Comparison of ENCODE assay signal across 9 cellular contexts in the genomic region with DNA sequence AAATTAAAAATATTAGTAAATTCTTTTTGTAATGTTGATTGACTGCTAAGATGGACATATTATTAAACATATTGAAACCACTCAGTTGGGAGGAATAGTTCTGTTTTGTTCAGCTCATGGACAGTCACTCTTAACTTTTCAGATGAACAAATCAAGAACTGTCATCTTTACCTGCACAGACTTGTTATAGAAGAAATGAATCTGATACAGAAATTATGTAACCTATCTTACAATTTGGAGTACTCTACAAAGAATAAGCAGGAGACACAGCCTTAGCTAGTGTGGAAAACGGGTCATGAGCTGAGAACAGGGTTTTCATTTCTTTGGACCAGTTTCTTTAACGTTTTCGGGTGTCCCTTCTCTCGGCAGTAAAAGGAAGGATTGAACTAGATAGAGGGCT. TPM values are rescaled to one million over a fixed set of nuclear protein-coding genes. Genes with fewer than 3 reads are reported as not detected.
A peak's percentile ranks its signal among the peaks of the same experiment; 100 is the strongest.
DNase-seq lines count a peak whose midpoint lies in the region; ATAC-seq, FAIRE-seq and TF ChIP-seq lines count a peak whose summit lies in the region.
"Had no signal": no experiment of that assay in that cellular context is flagged by ENCODE, and none has a peak within 500 bp of the region (broad histone marks: within the 10 kb centered on the region; RNA-seq: fewer than 3 reads in every experiment).

No MANE protein-coding gene starts in this region.

- no peak overlapping the region for H3K4me3 ChIP-seq in smooth muscle cell
- no peak overlapping the region for H3K4me3 ChIP-seq in mucosa of descending colon

- H3K27ac Mint-ChIP-seq in activated B cell treated with CpG ODN at 0.5 μM for 24 hours (peak overlapping the region; percentile 42), immature natural killer cell (peak overlapping the region; percentile 38 to 90 (median 78))

- no peak for TF ChIP-seq POLR2A in GM12891 (IDR thresholded peaks at IDR 0.05; ENCODE audit: low read depth, low read length)

- H3K27me3 Mint-ChIP-seq in activated B cell treated with CpG ODN at 0.5 μM for 24 hours: peaks cover 1% of the 10 kb centered on the region
- H3K27me3 Mint-ChIP-seq in immature natural killer cell (ENCODE audit: low read depth in 3 of 3): peaks cover 0 to 11% (median 3%) of the 10 kb centered on the region in 3 donors

- H3K4me1 ChIP-seq in smooth muscle cell (ENCODE audit: low read depth): peaks cover 20% of the 10 kb centered on the region
- H3K4me1 ChIP-seq in mucosa of descending colon (ENCODE audit: low read depth): peaks cover 10% of the 10 kb centered on the region

- H3K27ac ChIP-seq in smooth muscle cell (ENCODE audit: low read depth): no peak overlapping the region

- H3K4me1 Mint-ChIP-seq in activated B cell treated with CpG ODN at 0.5 μM for 24 hours (peaks cover 25% of the 10 kb centered on the region), immature natural killer cell (peaks cover 25 to 29% of the 10 kb centered on the region in 2 donors)

- H3K79me2 ChIP-seq in smooth muscle cell (ENCODE audit: low read depth): peaks cover 30% of the 10 kb centered on the region

- CTCF ChIA-PET in activated B cell treated with CpG ODN at 0.5 μM for 24 hours (lab: Charles Lee): no interaction called here

- no peak overlapping the region for H3K4me2 ChIP-seq in smooth muscle cell

- intact Hi-C loops in activated B cell treated with CpG ODN at 0.5 μM for 24 hours (cut with micrococcal nuclease): no loop called here
- intact Hi-C loops in mucosa of descending colon (cut with DNase I, micrococcal nuclease): no loop called here

- H3K4me3 Mint-ChIP-seq in activated B cell treated with CpG ODN at 0.5 μM for 24 hours: peak overlapping the region; percentile 74
- peak overlapping the region; percentile 64 to 81 (median 74) for H3K4me3 Mint-ChIP-seq in immature natural killer cell

- 80% methylated on average over 4 of the region's 4 CpGs for WGBS in smooth muscle cell (ENCODE audit: low lambda C conversion rate)

- ATAC-seq in activated B cell treated with CpG ODN at 0.5 μM for 24 hours (ENCODE audit: low read depth): no peak
- no peak for ATAC-seq in mucosa of descending colon

- no peak overlapping the region for H3K9ac ChIP-seq in smooth muscle cell (ENCODE audit: low read depth)

- H3K9me3 Mint-ChIP-seq in activated B cell treated with CpG ODN at 0.5 μM for 24 hours: no peaks in the 10 kb centered on the region
- no peaks in the 10 kb centered on the region for H3K9me3 Mint-ChIP-seq in immature natural killer cell

- H3K36me3 ChIP-seq in smooth muscle cell (ENCODE audit: low read depth): no peaks in the 10 kb centered on the region
- no peaks in the 10 kb centered on the region for H3K36me3 ChIP-seq in mucosa of descending colon (ENCODE audit: low read depth)

- H3F3A ChIP-seq in smooth muscle cell (ENCODE audit: low read depth): peaks cover 14% of the 10 kb centered on the region

- H3K36me3 Mint-ChIP-seq in activated B cell treated with CpG ODN at 0.5 μM for 24 hours (ENCODE audit: low read depth) (no peaks in the 10 kb centered on the region), immature natural killer cell (no peaks in the 10 kb centered on the region)

- DNase-seq in HPDE6-E6E7 (ENCODE audit: extremely low spot score) (peak; percentile 26), activated B cell treated with CpG ODN at 0.5 μM for 24 hours (no peak), immature natural killer cell (no peak), smooth muscle cell (lab: John Stamatoyannopoulos, UW; ENCODE audit: unreplicated experiment) (no peak), mucosa of descending colon (no peak), GM12891 (ENCODE audit: insufficient read length, low spot score) (no peak)
- no peak for DNase-seq in central memory CD4-positive, alpha-beta T cell
- DNase-seq: activated CD4-positive, alpha-beta T cell treated with anti-CD3 and anti-CD28 coated beads for 1 hour; hippocampal formation had no signal

- H2AFZ ChIP-seq in smooth muscle cell (ENCODE audit: low read depth): peak overlapping the region; percentile 36

- H3K27me3 ChIP-seq in smooth muscle cell (ENCODE audit: low read depth): no peaks in the 10 kb centered on the region

- no peak for TF ChIP-seq CTCF in activated B cell treated with CpG ODN at 0.5 μM for 24 hours (IDR thresholded peaks at IDR 0.05)
- no peak for TF ChIP-seq CTCF in smooth muscle cell (IDR thresholded peaks at IDR 0.05; ENCODE audit: borderline replicate concordance, insufficient read depth, poor library complexity, severe bottlenecking)
- no peak for TF ChIP-seq CTCF in mucosa of descending colon (IDR thresholded peaks at IDR 0.05)

- FAIRE-seq in GM12891 (lab: Jason Lieb, UNC): no peak

- POLR2A ChIA-PET in activated B cell treated with CpG ODN at 0.5 μM for 24 hours (lab: Charles Lee): interaction anchor here (0.6 kb wide), 1 partner anchor 12 kb away, joined by 3 read pairs; no protein-coding TSS in a partner anchor

- H4K20me1 ChIP-seq in smooth muscle cell (ENCODE audit: low read depth): no peaks in the 10 kb centered on the region

- H3K9me3 ChIP-seq in smooth muscle cell (replicated peaks; ENCODE audit: low read depth) (no peaks in the 10 kb centered on the region), mucosa of descending colon (no peaks in the 10 kb centered on the region)

TF ChIP-seq in GM12891, 5 proteins besides CTCF, POLR2A, EP300 and RAD21:
- no peak for TF ChIP-seq POU2F2 (IDR thresholded peaks at IDR 0.05; ENCODE audit: low read depth, low read length)
- no peak for TF ChIP-seq TAF1 (IDR thresholded peaks at IDR 0.05; ENCODE audit: low read depth, low read length)
- no peak for TF ChIP-seq PAX5 (IDR thresholded peaks at IDR 0.05; ENCODE audit: insufficient read depth, low read length, severe bottlenecking)
- TF ChIP-seq POLR2AphosphoS5 (IDR thresholded peaks at IDR 0.05; ENCODE audit: low read depth, low read length): no peak
- TF ChIP-seq SPI1 (IDR thresholded peaks at IDR 0.05; ENCODE audit: low read depth, low read length): no peak

RNA-seq across cellular contexts. Expression of gene ANLN, which starts 1.2 kb away (rescaled TPM):
- total RNA-seq in activated B cell treated with CpG ODN at 0.5 μM for 24 hours: 0.29 and 0.73 TPM in 2 replicates
- polyA plus RNA-seq in immature natural killer cell: under 1 TPM in 1 of 3 donors, not detected in 2; 0.84 TPM
- total RNA-seq in smooth muscle cell: 22.5 and 28.7 TPM in 2 replicates
- 8.5 and 9.0 TPM in 2 replicates for polyA plus RNA-seq in smooth muscle cell
- total RNA-seq in mucosa of descending colon: 10 to 100 TPM in 1 of 3 donors, 1 to 10 TPM in 2; 3.8 to 23.7 (median 6.4) TPM
- 5.2 TPM for polyA plus RNA-seq in GM12891 (2012; ENCODE audit: low read depth, missing spikeins)
